ENCODE assay signal across 30 cellular contexts in the genomic region with DNA sequence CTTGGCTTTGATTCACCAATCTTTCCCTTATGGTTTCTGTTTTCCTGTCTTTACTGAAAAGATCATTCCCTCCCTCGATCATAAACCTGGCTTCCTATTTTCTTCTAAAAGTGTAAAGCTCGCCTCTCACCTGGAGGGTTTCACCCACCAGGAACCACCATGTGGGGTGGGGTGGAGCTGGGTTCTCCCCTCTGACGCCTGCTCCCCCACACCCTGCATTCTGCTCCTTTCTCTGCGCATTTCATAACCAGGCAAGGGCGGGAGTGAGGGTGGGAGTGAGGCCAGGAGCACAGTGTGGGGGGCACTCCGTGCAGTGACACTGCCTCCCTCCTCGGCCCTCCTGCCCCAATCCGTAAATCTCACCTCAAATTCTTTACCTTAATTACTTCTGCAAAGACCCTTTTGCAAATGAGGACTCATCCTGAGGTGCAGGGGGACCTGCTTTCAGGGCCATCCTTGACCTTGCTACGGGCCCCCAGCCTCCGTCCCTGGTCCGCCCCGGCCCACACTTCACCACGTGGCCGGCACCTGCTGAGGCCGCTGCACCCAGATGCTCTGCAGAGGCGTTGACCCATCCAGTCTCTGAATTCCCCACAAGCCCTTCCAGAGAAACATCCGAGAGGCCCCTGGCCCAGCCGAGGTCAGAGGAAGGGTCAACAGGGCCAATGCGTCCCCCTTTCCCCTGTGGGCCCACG. TPM values are rescaled to one million over a fixed set of nuclear protein-coding genes. Genes with fewer than 3 reads are reported as not detected.
"Had no signal": no experiment of that assay in that cellular context is flagged by ENCODE, and none has a peak within 500 bp of the region (broad histone marks: within the 10 kb centered on the region; RNA-seq: fewer than 3 reads in every experiment).

No MANE protein-coding gene starts in this region.

- H3K9me3 Mint-ChIP-seq: activated naive CD8-positive, alpha-beta T cell treated with anti-CD3 and anti-CD28 coated beads, Interleukin-2, amount 10 ng/mL, durations not matched to agents 7 days and 5 days; activated T-helper 2 cell treated with anti-CD3 and anti-CD28 coated beads, Interferon-gamma antibody, Interleukin-2, Interleukin-4, amounts not matched to agents 10 μg/mL and 5 μg/mL and 100 μg/mL, durations not matched to agents 14 hours and 24 hours and 36 hours had no signal

- H3K36me3 Mint-ChIP-seq: activated naive CD8-positive, alpha-beta T cell treated with anti-CD3 and anti-CD28 coated beads, Interleukin-2, amount 10 ng/mL, durations not matched to agents 7 days and 5 days had no signal

- H3K9me3 ChIP-seq: SJCRH30 had no signal

- DNase-seq: activated CD4-positive, alpha-beta T cell treated with anti-CD3 and anti-CD28 coated beads, Interleukin-2, amount 10 ng/mL, durations not matched to agents 24 days and 14 days; activated CD4-positive, alpha-beta T cell treated with anti-CD3 and anti-CD28 coated beads, Interleukin-2, amount 50 U/mL, for 4 hours; activated CD8-positive, alpha-beta T cell treated with anti-CD3 and anti-CD28 coated beads for 36 hours; activated gamma-delta T cell; activated naive CD4-positive, alpha-beta T cell treated with anti-CD3 and anti-CD28 coated beads for 36 hours; activated naive CD8-positive, alpha-beta T cell treated with anti-CD3 and anti-CD28 coated beads, Interleukin-2, amount 10 ng/mL, durations not matched to agents 7 days and 5 days; activated T-cell treated with anti-CD3 and anti-CD28 coated beads, Interleukin-2, amount 50 U/mL, for 1 hour; amygdala; Karpas-422; KBM-7; NCI-H1105; NCI-H1436 treated with DMSO at 0.1 percent for 48 hours; NCI-H1694 treated with DMSO at 0.1 percent for 48 hours; NCI-H2029; NCI-H345; NCI-H524 treated with DMSO at 0.1 percent for 48 hours; SHP77; SJCRH30; T1000; WERI-Rb-1 had no signal

- H3K27ac Mint-ChIP-seq: activated CD4-positive, alpha-beta T cell treated with anti-CD3 and anti-CD28 coated beads, Interleukin-2, amount 10 ng/mL, durations not matched to agents 24 days and 14 days; activated CD8-positive, alpha-beta T cell treated with anti-CD3 and anti-CD28 coated beads for 36 hours; activated naive CD4-positive, alpha-beta T cell treated with anti-CD3 and anti-CD28 coated beads for 36 hours; activated naive CD8-positive, alpha-beta T cell treated with anti-CD3 and anti-CD28 coated beads, Interleukin-2, amount 10 ng/mL, durations not matched to agents 7 days and 5 days; activated T-helper 2 cell treated with anti-CD3 and anti-CD28 coated beads, Interferon-gamma antibody, Interleukin-2, Interleukin-4, amounts not matched to agents 10 μg/mL and 5 μg/mL and 100 μg/mL, durations not matched to agents 14 hours and 24 hours and 36 hours had no signal

- H3K27me3 Mint-ChIP-seq: activated CD4-positive, alpha-beta T cell treated with anti-CD3 and anti-CD28 coated beads, Interleukin-2, amount 10 ng/mL, durations not matched to agents 24 days and 14 days; activated CD8-positive, alpha-beta T cell treated with anti-CD3 and anti-CD28 coated beads for 36 hours; activated naive CD8-positive, alpha-beta T cell treated with anti-CD3 and anti-CD28 coated beads, Interleukin-2, amount 10 ng/mL, durations not matched to agents 7 days and 5 days had no signal

- H3K4me1 ChIP-seq: ascending aorta, SJCRH30 had no signal

- H3K4me3 Mint-ChIP-seq: activated CD4-positive, alpha-beta T cell treated with anti-CD3 and anti-CD28 coated beads, Interleukin-2, amount 10 ng/mL, durations not matched to agents 24 days and 14 days; activated CD8-positive, alpha-beta T cell treated with anti-CD3 and anti-CD28 coated beads for 36 hours; activated naive CD4-positive, alpha-beta T cell treated with anti-CD3 and anti-CD28 coated beads for 36 hours; activated naive CD8-positive, alpha-beta T cell treated with anti-CD3 and anti-CD28 coated beads, Interleukin-2, amount 10 ng/mL, durations not matched to agents 7 days and 5 days had no signal

- H3K4me1 Mint-ChIP-seq: activated CD4-positive, alpha-beta T cell treated with anti-CD3 and anti-CD28 coated beads, Interleukin-2, amount 10 ng/mL, durations not matched to agents 24 days and 14 days; activated naive CD8-positive, alpha-beta T cell treated with anti-CD3 and anti-CD28 coated beads, Interleukin-2, amount 10 ng/mL, durations not matched to agents 7 days and 5 days had no signal

- H3K27me3 ChIP-seq: ascending aorta, cardiac muscle cell, SJCRH30 had no signal

- H3K36me3 ChIP-seq: ascending aorta, cardiac muscle cell, SJCRH30, WERI-Rb-1 had no signal

- H3K4me3 ChIP-seq: ascending aorta, cardiac muscle cell, SJCRH30, SK-N-MC had no signal

- H3K27ac ChIP-seq: ascending aorta, cardiac muscle cell, SJCRH30, SK-N-MC, WERI-Rb-1 had no signal

RNA-seq across cellular contexts. Expression of gene KCNT1, which starts 59.3 kb away (rescaled TPM):
- total RNA-seq: activated CD4-positive, alpha-beta T cell treated with anti-CD3 and anti-CD28 coated beads, Interleukin-2, amount 10 ng/mL, durations not matched to agents 24 days and 14 days; activated CD8-positive, alpha-beta memory T cell treated with anti-CD3 and anti-CD28 coated beads for 36 hours; activated CD8-positive, alpha-beta T cell treated with anti-CD3 and anti-CD28 coated beads for 36 hours; activated naive CD4-positive, alpha-beta T cell treated with anti-CD3 and anti-CD28 coated beads for 36 hours; activated naive CD8-positive, alpha-beta T cell treated with anti-CD3 and anti-CD28 coated beads, Interleukin-2, amount 10 ng/mL, durations not matched to agents 7 days and 5 days; activated T-helper 2 cell treated with anti-CD3 and anti-CD28 coated beads, Interferon-gamma antibody, Interleukin-2, Interleukin-4, amounts not matched to agents 10 μg/mL and 5 μg/mL and 100 μg/mL, durations not matched to agents 14 hours and 24 hours and 36 hours; ascending aorta; MCF 10A; NCI-H460; RPMI7951; T-helper 1 cell treated with Interleukin-12 subunit alpha and Interleukin-12 subunit beta and Interleukin-4 antibody, amounts not matched to agents 30 ng/mL and 1 ng/mL, for 36 hours; T-helper 2 cell treated with Interferon-gamma antibody and Interleukin-4, amounts not matched to agents 100 ng/mL and 5 ng/mL, for 36 hours had no signal
